Comparison of ENCODE assay signal across 17 cellular contexts in genomic region chr9:70404261-70404660, GRCh38. TPM values are rescaled to one million over a fixed set of nuclear protein-coding genes. Genes with fewer than 3 reads are reported as not detected.
A peak's percentile ranks its signal among the peaks of the same experiment; 100 is the strongest.
DNase-seq lines count a peak whose midpoint lies in the region; ATAC-seq, FAIRE-seq and TF ChIP-seq lines count a peak whose summit lies in the region.
"Had no signal": no experiment of that assay in that cellular context is flagged by ENCODE, and none has a peak within 500 bp of the region (broad histone marks: within the 10 kb centered on the region; RNA-seq: fewer than 3 reads in every experiment).

No MANE protein-coding gene starts in this region.

- peaks cover 34 to 98% (median 58%) of the 10 kb centered on the region in 3 donors for H3K4me1 ChIP-seq in gastroesophageal sphincter

- CTCF ChIA-PET in CD4-positive, alpha-beta T cell (lab: Charles Lee): interaction anchor here (1.3 to 2.2 kb wide), 2 partner anchors 11 to 17 kb away, joined by 3 to 7 read pairs; no protein-coding TSS in a partner anchor

- no peak for ATAC-seq in CD4-positive, alpha-beta T cell (ENCODE audit: poor library complexity)
- ATAC-seq in gastroesophageal sphincter: no peak
- ATAC-seq in stimulated activated effector memory CD8-positive, alpha-beta T cell treated with anti-CD3 and anti-CD28 coated beads, Interleukin-12 subunit alpha, Interleukin-12 subunit beta, amount 100 ng/mL, for 72 hours: no peak
- no peak for ATAC-seq in GM19467 (IDR thresholded peaks at IDR 0.05; ENCODE audit: unreplicated experiment)
- ATAC-seq: esophagus mucosa, PC-3 had no signal

- 36% methylated on average over 1 of the region's 2 CpGs; no CpG with 5 or more reads in 1 of the 2 donors for WGBS in gastroesophageal sphincter (ENCODE audit: low coverage in 1 of 2), 2 donors

- no peak for TF ChIP-seq CTCF in CD4-positive, alpha-beta T cell (IDR thresholded peaks at IDR 0.05)
- no peak for TF ChIP-seq CTCF in gastroesophageal sphincter (IDR thresholded peaks at IDR 0.05)

- H3K4me3 ChIP-seq in gastroesophageal sphincter: peak overlapping the region in 1 of 2 donors; percentile 98

- peak overlapping the region; percentile 56 for H3K27ac Mint-ChIP-seq in CD4-positive, alpha-beta T cell
- H3K27ac Mint-ChIP-seq in activated T-helper 1 cell treated with anti-CD3 and anti-CD28 coated beads, Interleukin-12 subunit alpha, Interleukin-12 subunit beta, Interleukin-2, Interleukin-4 antibody, amounts not matched to agents 30 ng/mL and 10 ng/mL and 1 ng/mL, durations not matched to agents 14 hours and 24 hours and 36 hours: peak overlapping the region; percentile 44
- H3K27ac Mint-ChIP-seq in stimulated activated effector memory CD8-positive, alpha-beta T cell treated with anti-CD3 and anti-CD28 coated beads, Interleukin-12 subunit alpha, Interleukin-12 subunit beta, amount 100 ng/mL, for 72 hours: peak overlapping the region; percentile 58

- POLR2A ChIA-PET in CD4-positive, alpha-beta T cell (lab: Charles Lee): interaction anchor here (7.9 to 8.8 kb wide), 2 partner anchors 8 to 16 kb away, joined by 71 to 91 read pairs; partner anchors contain the start of gene KLF9

- H3K4me1 Mint-ChIP-seq in CD4-positive, alpha-beta T cell (ENCODE audit: low read depth): peaks cover 83% of the 10 kb centered on the region
- peaks cover 66% of the 10 kb centered on the region for H3K4me1 Mint-ChIP-seq in activated T-helper 1 cell treated with anti-CD3 and anti-CD28 coated beads, Interleukin-12 subunit alpha, Interleukin-12 subunit beta, Interleukin-2, Interleukin-4 antibody, amounts not matched to agents 30 ng/mL and 10 ng/mL and 1 ng/mL, durations not matched to agents 14 hours and 24 hours and 36 hours (ENCODE audit: low read depth)
- peaks cover 69% of the 10 kb centered on the region for H3K4me1 Mint-ChIP-seq in stimulated activated effector memory CD8-positive, alpha-beta T cell treated with anti-CD3 and anti-CD28 coated beads, Interleukin-12 subunit alpha, Interleukin-12 subunit beta, amount 100 ng/mL, for 72 hours

- FAIRE-seq in HTR-8/SVneo (lab: Jason Lieb, UNC): no peak

- no peak for TF ChIP-seq POLR2A in gastroesophageal sphincter (IDR thresholded peaks at IDR 0.05)

- no peaks in the 10 kb centered on the region for H3K27me3 ChIP-seq in CD4-positive, alpha-beta T cell (ENCODE audit: control insufficient read depth, insufficient read depth, low read length)
- no peaks in the 10 kb centered on the region for H3K27me3 ChIP-seq in gastroesophageal sphincter

- peaks cover 4% of the 10 kb centered on the region for H3K36me3 Mint-ChIP-seq in CD4-positive, alpha-beta T cell (ENCODE audit: low read depth)
- peaks cover 15% of the 10 kb centered on the region for H3K36me3 Mint-ChIP-seq in activated T-helper 1 cell treated with anti-CD3 and anti-CD28 coated beads, Interleukin-12 subunit alpha, Interleukin-12 subunit beta, Interleukin-2, Interleukin-4 antibody, amounts not matched to agents 30 ng/mL and 10 ng/mL and 1 ng/mL, durations not matched to agents 14 hours and 24 hours and 36 hours (ENCODE audit: low read depth)
- H3K36me3 Mint-ChIP-seq in stimulated activated effector memory CD8-positive, alpha-beta T cell treated with anti-CD3 and anti-CD28 coated beads, Interleukin-12 subunit alpha, Interleukin-12 subunit beta, amount 100 ng/mL, for 72 hours: no peaks in the 10 kb centered on the region

- H3K9me3 ChIP-seq in CD4-positive, alpha-beta T cell (ENCODE audit: control insufficient read depth, low read length): no peaks in the 10 kb centered on the region
- H3K9me3 ChIP-seq in gastroesophageal sphincter: no peaks in the 10 kb centered on the region

- no peak for DNase-seq in CD4-positive, alpha-beta T cell
- no peak for DNase-seq in activated T-helper 1 cell treated with anti-CD3 and anti-CD28 coated beads, Interleukin-12 subunit alpha, Interleukin-12 subunit beta, Interleukin-2, Interleukin-4 antibody, amounts not matched to agents 30 ng/mL and 10 ng/mL and 1 ng/mL, durations not matched to agents 14 hours and 24 hours and 36 hours (ENCODE audit: low spot score)
- DNase-seq in stimulated activated effector memory CD8-positive, alpha-beta T cell treated with anti-CD3 and anti-CD28 coated beads, Interleukin-12 subunit alpha, Interleukin-12 subunit beta, amount 100 ng/mL, for 72 hours (ENCODE audit: low spot score in 2 of 2): no peak
- no peak for DNase-seq in HTR-8/SVneo (ENCODE audit: insufficient read length, low spot score)
- no peak for DNase-seq in NCI-H345 treated with DMSO at 0.1 percent for 48 hours (lab: John Stamatoyannopoulos, UW; ENCODE audit: unreplicated experiment)
- DNase-seq: AML-193; hippocampal formation; left cardiac atrium; NCI-H1694; NCI-H524; PC-3; posterior cingulate gyrus; stimulated activated CD4-positive, alpha-beta T cell treated with anti-CD3 and anti-CD28 coated beads, Interleukin-15, amount 100 ng/mL, for 24 hours; trophoblast cell had no signal

- no peak overlapping the region for H3K27ac ChIP-seq in CD4-positive, alpha-beta T cell (ENCODE audit: low read depth, low read length)
- peak overlapping the region in 3 of 4 donors; percentile 69 to 77 (median 69) for H3K27ac ChIP-seq in gastroesophageal sphincter

- peaks cover 0 to 11% of the 10 kb centered on the region in 2 donors for H3K36me3 ChIP-seq in gastroesophageal sphincter

- no peak overlapping the region for H3K4me3 Mint-ChIP-seq in CD4-positive, alpha-beta T cell
- no peak overlapping the region for H3K4me3 Mint-ChIP-seq in activated T-helper 1 cell treated with anti-CD3 and anti-CD28 coated beads, Interleukin-12 subunit alpha, Interleukin-12 subunit beta, Interleukin-2, Interleukin-4 antibody, amounts not matched to agents 30 ng/mL and 10 ng/mL and 1 ng/mL, durations not matched to agents 14 hours and 24 hours and 36 hours
- no peak overlapping the region for H3K4me3 Mint-ChIP-seq in stimulated activated effector memory CD8-positive, alpha-beta T cell treated with anti-CD3 and anti-CD28 coated beads, Interleukin-12 subunit alpha, Interleukin-12 subunit beta, amount 100 ng/mL, for 72 hours

- no peaks in the 10 kb centered on the region for H3K27me3 Mint-ChIP-seq in CD4-positive, alpha-beta T cell
- H3K27me3 Mint-ChIP-seq in activated T-helper 1 cell treated with anti-CD3 and anti-CD28 coated beads, Interleukin-12 subunit alpha, Interleukin-12 subunit beta, Interleukin-2, Interleukin-4 antibody, amounts not matched to agents 30 ng/mL and 10 ng/mL and 1 ng/mL, durations not matched to agents 14 hours and 24 hours and 36 hours (ENCODE audit: insufficient read depth): no peaks in the 10 kb centered on the region

- no peak for TF ChIP-seq EP300 in gastroesophageal sphincter (IDR thresholded peaks at IDR 0.05)

- no peaks in the 10 kb centered on the region for H3K9me3 Mint-ChIP-seq in CD4-positive, alpha-beta T cell
- no peaks in the 10 kb centered on the region for H3K9me3 Mint-ChIP-seq in activated T-helper 1 cell treated with anti-CD3 and anti-CD28 coated beads, Interleukin-12 subunit alpha, Interleukin-12 subunit beta, Interleukin-2, Interleukin-4 antibody, amounts not matched to agents 30 ng/mL and 10 ng/mL and 1 ng/mL, durations not matched to agents 14 hours and 24 hours and 36 hours
- H3K9me3 Mint-ChIP-seq in stimulated activated effector memory CD8-positive, alpha-beta T cell treated with anti-CD3 and anti-CD28 coated beads, Interleukin-12 subunit alpha, Interleukin-12 subunit beta, amount 100 ng/mL, for 72 hours: no peaks in the 10 kb centered on the region

- intact Hi-C loops in CD4-positive, alpha-beta T cell (cut with DNase I, micrococcal nuclease): loop anchor here in 1 of 2 experiments (10.0 kb wide), 1 partner anchor 49 kb away; no protein-coding TSS in a partner anchor
- intact Hi-C loops in activated T-helper 1 cell treated with anti-CD3 and anti-CD28 coated beads, Interleukin-12 subunit alpha, Interleukin-12 subunit beta, Interleukin-2, Interleukin-4 antibody, amounts not matched to agents 30 ng/mL and 10 ng/mL and 1 ng/mL, durations not matched to agents 14 hours and 24 hours and 36 hours (cut with micrococcal nuclease): no loop called here

RNA-seq across cellular contexts. Expression of gene KLF9, which starts 10.2 kb away (rescaled TPM):
- total RNA-seq in CD4-positive, alpha-beta T cell: 100 to 1,000 TPM; 132 to 135 TPM
- total RNA-seq in activated T-helper 1 cell treated with anti-CD3 and anti-CD28 coated beads, Interleukin-12 subunit alpha, Interleukin-12 subunit beta, Interleukin-2, Interleukin-4 antibody, amounts not matched to agents 30 ng/mL and 10 ng/mL and 1 ng/mL, durations not matched to agents 14 hours and 24 hours and 36 hours: 18.1 and 19.0 TPM in 2 replicates
- total RNA-seq in gastroesophageal sphincter: 100 to 1,000 TPM; 117 to 224 (median 154) TPM
